Comparison of ENCODE assay signal across 14 cellular contexts in genomic region chr1:222974496-222974895, GRCh38.
A peak's percentile ranks its signal among the peaks of the same experiment; 100 is the strongest.
DNase-seq lines count a peak whose midpoint lies in the region; ATAC-seq, FAIRE-seq and TF ChIP-seq lines count a peak whose summit lies in the region.
"Had no signal": no experiment of that assay in that cellular context is flagged by ENCODE, and none has a peak within 500 bp of the region (broad histone marks: within the 10 kb centered on the region; RNA-seq: fewer than 3 reads in every experiment).

No MANE protein-coding gene starts in this region.

- no peaks in the 10 kb centered on the region for H3K27me3 Mint-ChIP-seq in naive thymus-derived CD8-positive, alpha-beta T cell

- POLR2A ChIA-PET in naive thymus-derived CD8-positive, alpha-beta T cell (lab: Charles Lee): no interaction called here

- DNase-seq in D721Med (ENCODE audit: insufficient read length, low spot score) (no peak), OCI-M1 (lab: John Stamatoyannopoulos, UW) (peak; percentile 22), epithelial cell of proximal tubule (ENCODE audit: low read depth) (peak; percentile 47), non-pigmented ciliary epithelial cell (ENCODE audit: low read depth) (peak; percentile 72), GM13977 (ENCODE audit: low spot score) (no peak)
- no peak for DNase-seq in activated naive CD4-positive, alpha-beta T cell (lab: John Stamatoyannopoulos, UW)
- no peak for DNase-seq in naive thymus-derived CD8-positive, alpha-beta T cell
- DNase-seq: anterior cingulate cortex, DMS153, gastrocnemius medialis, left ventricle myocardium superior, NCI-H2029 treated with DMSO at 0.1 percent for 48 hours, T-helper 9 cell had no signal

- H3K36me3 Mint-ChIP-seq in naive thymus-derived CD8-positive, alpha-beta T cell: peaks cover 0 to 4% (median 0%) of the 10 kb centered on the region in 3 donors

- no peak overlapping the region for H3K27ac Mint-ChIP-seq in naive thymus-derived CD8-positive, alpha-beta T cell

- H3K4me3 ChIP-seq in epithelial cell of proximal tubule (ENCODE audit: low read depth, low read length): no peak overlapping the region
- H3K4me3 ChIP-seq: gastrocnemius medialis had no signal

- TF ChIP-seq CTCF in D721Med (IDR thresholded peaks at IDR 0.05; ENCODE audit: insufficient read depth, missing control alignments) (no peak), epithelial cell of proximal tubule (conservative IDR thresholded peaks at IDR 0.05; ENCODE audit: low read depth, low read length) (no peak), GM13977 (IDR thresholded peaks at IDR 0.05; ENCODE audit: extremely low read depth, insufficient read depth, missing control alignments) (no peak)

- no peaks in the 10 kb centered on the region for H3K9me3 Mint-ChIP-seq in naive thymus-derived CD8-positive, alpha-beta T cell

- no peak overlapping the region for H3K4me3 Mint-ChIP-seq in naive thymus-derived CD8-positive, alpha-beta T cell

- ATAC-seq in GM21529 (IDR thresholded peaks at IDR 0.05; ENCODE audit: unreplicated experiment): no peak
- no peak for ATAC-seq in naive thymus-derived CD8-positive, alpha-beta T cell
- ATAC-seq: gastrocnemius medialis, left ventricle myocardium superior had no signal

- peaks cover 0 to 5% (median 1%) of the 10 kb centered on the region in 4 donors for H3K4me1 Mint-ChIP-seq in naive thymus-derived CD8-positive, alpha-beta T cell

- FAIRE-seq in D721Med (lab: Jason Lieb, UNC): peak; percentile 11

- in situ Hi-C loops in GM13977 (cut with MboI; ENCODE audit: low pct_unique_long_range_greater_than_20kb, low sequenced_read_pairs, unreplicated experiment): no loop called here

Comparison
In these comparisons a context has a peak if more than half of its experiments do, and no peak if none do; other contexts are left out.
1. DNase-seq: peak in OCI-M1 (single experiment), epithelial cell of proximal tubule (single experiment) and non-pigmented ciliary epithelial cell (single experiment); none in D721Med (single experiment), activated naive CD4-positive, alpha-beta T cell (0 of 4), GM13977 (single experiment) and naive thymus-derived CD8-positive, alpha-beta T cell (0 of 10).